8 cellular contexts compared by ENCODE assay signal in the genomic region with DNA sequence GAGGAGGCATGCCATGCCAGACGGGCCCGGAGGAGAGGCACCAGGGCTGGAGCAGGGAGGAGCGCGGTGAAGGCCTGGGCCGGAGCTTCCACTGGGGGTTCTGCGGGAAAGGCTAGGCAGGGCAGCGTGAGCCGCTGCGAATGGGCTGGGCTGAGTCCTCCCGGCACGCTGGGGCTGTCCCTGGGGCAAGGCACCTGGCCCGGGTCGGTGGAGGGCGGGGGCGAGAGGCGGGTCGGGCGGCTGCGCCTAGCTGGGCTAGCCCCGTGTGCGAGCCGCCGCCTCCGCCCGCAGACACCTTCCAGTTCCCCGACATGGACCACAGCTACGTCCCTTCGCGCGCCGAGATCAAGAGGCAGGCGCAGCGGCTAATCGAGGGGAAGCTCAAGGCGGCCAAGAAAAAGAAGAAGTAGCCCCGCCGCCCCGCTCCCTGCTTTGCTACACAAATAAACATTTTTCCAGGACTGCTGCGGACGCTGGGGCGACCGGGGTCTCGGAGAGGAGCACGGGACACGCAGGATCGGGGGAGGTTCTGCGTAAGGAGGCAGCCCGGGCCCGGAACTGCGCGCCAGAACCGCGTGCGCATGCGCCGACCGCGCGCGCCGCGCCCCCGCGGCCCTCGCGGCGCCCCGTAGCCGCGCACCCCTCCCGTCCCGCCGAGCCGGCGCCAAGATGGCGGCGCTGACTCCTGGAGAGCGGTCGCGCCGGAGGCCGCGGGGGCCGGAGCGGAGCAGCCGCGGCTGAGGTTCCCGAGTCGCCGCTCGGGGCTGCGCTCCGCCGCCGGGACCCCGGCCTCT. TPM values are rescaled to one million over a fixed set of nuclear protein-coding genes. Genes with fewer than 3 reads are reported as not detected.
DNase-seq lines count a peak whose midpoint lies in the region; ATAC-seq, FAIRE-seq and TF ChIP-seq lines count a peak whose summit lies in the region.

A gene with protein sequence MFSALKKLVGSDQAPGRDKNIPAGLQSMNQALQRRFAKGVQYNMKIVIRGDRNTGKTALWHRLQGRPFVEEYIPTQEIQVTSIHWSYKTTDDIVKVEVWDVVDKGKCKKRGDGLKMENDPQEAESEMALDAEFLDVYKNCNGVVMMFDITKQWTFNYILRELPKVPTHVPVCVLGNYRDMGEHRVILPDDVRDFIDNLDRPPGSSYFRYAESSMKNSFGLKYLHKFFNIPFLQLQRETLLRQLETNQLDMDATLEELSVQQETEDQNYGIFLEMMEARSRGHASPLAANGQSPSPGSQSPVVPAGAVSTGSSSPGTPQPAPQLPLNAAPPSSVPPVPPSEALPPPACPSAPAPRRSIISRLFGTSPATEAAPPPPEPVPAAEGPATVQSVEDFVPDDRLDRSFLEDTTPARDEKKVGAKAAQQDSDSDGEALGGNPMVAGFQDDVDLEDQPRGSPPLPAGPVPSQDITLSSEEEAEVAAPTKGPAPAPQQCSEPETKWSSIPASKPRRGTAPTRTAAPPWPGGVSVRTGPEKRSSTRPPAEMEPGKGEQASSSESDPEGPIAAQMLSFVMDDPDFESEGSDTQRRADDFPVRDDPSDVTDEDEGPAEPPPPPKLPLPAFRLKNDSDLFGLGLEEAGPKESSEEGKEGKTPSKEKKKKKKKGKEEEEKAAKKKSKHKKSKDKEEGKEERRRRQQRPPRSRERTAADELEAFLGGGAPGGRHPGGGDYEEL (plus strand): TSS at position 668 of the 794 bp plus-strand sequence. CDS start 249 bp downstream, outside the sequence.

- H3K27ac ChIP-seq in HUES6 (ENCODE audit: low read depth, low read length) (peak within 1 kb of the TSS; percentile 92), SJSA1 (peak within 1 kb of the TSS; percentile 26; the same call in 1 of the 2 replicates), neutrophil (peak within 1 kb of the TSS; percentile 85), substantia nigra (ENCODE audit: low read depth, low read length, poor library complexity, severe bottlenecking) (peak within 1 kb of the TSS; percentile 89)

- H3K27me3 ChIP-seq in HUES6 (ENCODE audit: control insufficient read depth, insufficient read depth, low read length): 0 out of 2 replicates have a peak, but pooled peaks cover 5% of the 10 kb centered on the region
- H3K27me3 ChIP-seq in SJSA1 (replicated peaks): no peaks in the 10 kb centered on the region
- peaks cover 2% of the 10 kb centered on the region for H3K27me3 ChIP-seq in neutrophil

- H3K36me3 ChIP-seq in HUES6 (ENCODE audit: control insufficient read depth, insufficient read depth, low read length) (peaks cover 34% of the 10 kb centered on the region), SJSA1 (peaks cover 39% of the 10 kb centered on the region), neutrophil (peaks cover 8% of the 10 kb centered on the region)

- H3K4me1 ChIP-seq in HUES6 (ENCODE audit: control insufficient read depth, insufficient read depth, low read length) (peaks cover 21% of the 10 kb centered on the region; the same call in 1 of the 2 replicates), SJSA1 (replicated peaks) (peaks cover 15% of the 10 kb centered on the region), neutrophil (ENCODE audit: control insufficient read depth in 1 of 2, insufficient read depth in 1 of 2, low read depth in 1 of 2, low read length in 1 of 2) (peaks cover 27 to 34% of the 10 kb centered on the region in 2 experiments)

- ATAC-seq in GM21381 (IDR thresholded peaks at IDR 0.05; ENCODE audit: unreplicated experiment): peak; percentile 69

- TF ChIP-seq CTCF in neutrophil (IDR thresholded peaks at IDR 0.05): peak; percentile 17

- peak within 1 kb of the TSS; percentile 90 for H3K4me3 ChIP-seq in HUES6 (ENCODE audit: low read depth, low read length)
- peak within 1 kb of the TSS; percentile 98 for H3K4me3 ChIP-seq in SJSA1
- H3K4me3 ChIP-seq in neutrophil (ENCODE audit: low read depth in 1 of 2, low read length in 1 of 2): peak within 1 kb of the TSS; percentile 76 to 83

- FAIRE-seq in frontal cortex (lab: Jason Lieb, UNC): no peak

- peak within 1 kb of the TSS; percentile 93 for H3K9ac ChIP-seq in HUES6 (ENCODE audit: low read length)

- no peaks in the 10 kb centered on the region for H3K9me3 ChIP-seq in HUES6 (ENCODE audit: control insufficient read depth, insufficient read depth, low read depth, low read length)
- H3K9me3 ChIP-seq in SJSA1 (replicated peaks): no peaks in the 10 kb centered on the region
- H3K9me3 ChIP-seq in neutrophil: no peaks in the 10 kb centered on the region

- DNase-seq in DMS 273 (lab: John Stamatoyannopoulos, UW; ENCODE audit: unreplicated experiment) (peak; percentile 91), SJSA1 (ENCODE audit: low read depth in 1 of 2, low spot score in 2 of 2) (peak; percentile 70 to 80), frontal cortex (ENCODE audit: low spot score in 2 of 2) (peak; percentile 96 to 98), substantia nigra (lab: John Stamatoyannopoulos, UW) (peak in 43 of 49 donors; percentile 32 to 84 (median 62))
- DNase-seq in activated gamma-delta T cell treated with anti-CD3 and anti-CD28 coated beads, Interleukin-2, amount 50 U/mL, for 16 hours (ENCODE audit: low read depth): peak; percentile 60

RNA-seq across cellular contexts. Expression of the gene that starts here (rescaled TPM):
- total RNA-seq in SJSA1 (2014; rRNA removed; shearing (Covaris generic)): 57.5 and 97.2 TPM in 2 replicates
- total RNA-seq in frontal cortex: 35.1 TPM

Comparison
In these comparisons a context has a peak if more than half of its experiments do, and no peak if none do; other contexts are left out.
1. Peak in every context shown above with its lines: DNase-seq, ATAC-seq, H3K4me3 ChIP-seq and H3K27ac ChIP-seq.
2. H3K27ac ChIP-seq: peak in every context shown above with its lines; median percentile 92 in HUES6; 89 in substantia nigra; 85 in neutrophil; 26 in SJSA1.